Comparison of ENCODE assay signal across 8 cellular contexts in the genomic region with DNA sequence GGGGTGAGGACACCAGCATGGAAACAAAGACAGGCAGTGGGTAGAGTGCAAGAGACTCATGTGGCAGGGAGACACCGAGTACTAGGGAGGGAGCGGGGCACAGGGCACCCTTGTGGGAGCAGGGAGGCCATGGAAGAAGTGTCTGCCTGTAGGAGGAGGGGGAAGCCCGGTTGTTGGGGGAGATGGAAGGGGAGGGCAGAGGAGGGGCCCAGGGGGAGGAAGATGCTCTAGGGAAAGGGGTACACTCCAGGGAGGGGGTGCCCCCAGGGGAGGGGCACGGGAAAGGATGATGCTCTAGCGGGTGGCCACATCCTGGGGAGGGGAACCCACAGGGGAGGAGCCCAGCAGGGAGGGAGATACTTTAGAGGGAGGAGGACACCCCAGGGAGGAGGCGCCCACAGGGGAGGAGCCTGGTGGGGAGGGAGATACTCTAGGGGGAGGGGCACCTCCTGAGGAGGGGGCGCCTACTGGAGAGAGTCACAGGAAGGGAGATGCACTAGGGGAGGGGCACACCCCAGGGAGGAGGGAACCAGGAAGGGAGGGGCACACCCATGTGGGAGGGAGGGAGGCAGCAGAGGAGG. TPM values are rescaled to one million over a fixed set of nuclear protein-coding genes. Genes with fewer than 3 reads are reported as not detected.
DNase-seq lines count a peak whose midpoint lies in the region; ATAC-seq lines count a peak whose summit lies in the region.
"Had no signal": no experiment of that assay in that cellular context is flagged by ENCODE, and none has a peak within 500 bp of the region (broad histone marks: within the 10 kb centered on the region; RNA-seq: fewer than 3 reads in every experiment).

No MANE protein-coding gene starts in this region.

- peak; percentile 15 for DNase-seq in UCSD-AML1 (lab: John Stamatoyannopoulos, UW; ENCODE audit: unreplicated experiment)
- DNase-seq in activated gamma-delta T cell (lab: John Stamatoyannopoulos, UW): peak; percentile 24
- peak; percentile 67 for DNase-seq in natural killer cell treated with Interleukin-12 subunit alpha and Interleukin-12 subunit beta and Interleukin-15 and Interleukin-18, amount 100 ng/mL, for 72 hours (ENCODE audit: low spot score)
- DNase-seq in stimulated activated naive CD4-positive, alpha-beta T cell treated with Interleukin-2 at 50 U/mL for 16 hours (lab: John Stamatoyannopoulos, UW): peak; percentile 64
- no peak for DNase-seq in left lobe of liver (ENCODE audit: low spot score)
- DNase-seq in RKO (ENCODE audit: low spot score): no peak
- no peak for DNase-seq in MV-4-11 (lab: John Stamatoyannopoulos, UW)
- DNase-seq: amniotic stem cell had no signal

- peak overlapping the region; percentile 64 for H3K4me3 Mint-ChIP-seq in natural killer cell treated with Interleukin-12 subunit alpha and Interleukin-12 subunit beta and Interleukin-15 and Interleukin-18, amount 100 ng/mL, for 72 hours

- H3K9me3 Mint-ChIP-seq in natural killer cell treated with Interleukin-12 subunit alpha and Interleukin-12 subunit beta and Interleukin-15 and Interleukin-18, amount 100 ng/mL, for 72 hours: no peaks in the 10 kb centered on the region

- peaks cover 5% of the 10 kb centered on the region in 2 donors for H3K27me3 Mint-ChIP-seq in natural killer cell treated with Interleukin-12 subunit alpha and Interleukin-12 subunit beta and Interleukin-15 and Interleukin-18, amount 100 ng/mL, for 72 hours

- peaks cover 4% of the 10 kb centered on the region for H3K36me3 Mint-ChIP-seq in natural killer cell treated with Interleukin-12 subunit alpha and Interleukin-12 subunit beta and Interleukin-15 and Interleukin-18, amount 100 ng/mL, for 72 hours

- H3K27ac Mint-ChIP-seq in natural killer cell treated with Interleukin-12 subunit alpha and Interleukin-12 subunit beta and Interleukin-15 and Interleukin-18, amount 100 ng/mL, for 72 hours: no peak overlapping the region

- H3K4me1 Mint-ChIP-seq in natural killer cell treated with Interleukin-12 subunit alpha and Interleukin-12 subunit beta and Interleukin-15 and Interleukin-18, amount 100 ng/mL, for 72 hours (ENCODE audit: low read depth in 2 of 2): peaks cover 7 to 16% of the 10 kb centered on the region in 2 donors

- ATAC-seq in natural killer cell treated with Interleukin-12 subunit alpha and Interleukin-12 subunit beta and Interleukin-15 and Interleukin-18, amount 100 ng/mL, for 72 hours: peak; percentile 80 to 86
- ATAC-seq in left lobe of liver: no peak

RNA-seq across cellular contexts. Expression of gene CPAMD8, which starts 24.9 kb away (rescaled TPM):
- total RNA-seq in natural killer cell treated with Interleukin-12 subunit alpha and Interleukin-12 subunit beta and Interleukin-15 and Interleukin-18, amount 100 ng/mL, for 72 hours: under 1 TPM; 0.39 to 0.81 TPM
- 1.3 TPM for total RNA-seq in left lobe of liver

Comparison
In these comparisons a context has a peak if more than half of its experiments do, and no peak if none do; other contexts are left out.
1. DNase-seq: peak in UCSD-AML1 (single experiment), activated gamma-delta T cell (single experiment), natural killer cell treated with Interleukin-12 subunit alpha and Interleukin-12 subunit beta and Interleukin-15 and Interleukin-18, amount 100 ng/mL, for 72 hours (single experiment) and stimulated activated naive CD4-positive, alpha-beta T cell treated with Interleukin-2 at 50 U/mL for 16 hours (single experiment); none in left lobe of liver (single experiment), RKO (single experiment) and MV-4-11 (single experiment).